13 cellular contexts compared by ENCODE assay signal in genomic region chr1:119873166-119874025, GRCh38. TPM values are rescaled to one million over a fixed set of nuclear protein-coding genes. Genes with fewer than 3 reads are reported as not detected.
DNase-seq lines count a peak whose midpoint lies in the region; ATAC-seq and TF ChIP-seq lines count a peak whose summit lies in the region.
"Had no signal": no experiment of that assay in that cellular context is flagged by ENCODE, and none has a peak within 500 bp of the region (broad histone marks: within the 10 kb centered on the region; RNA-seq: fewer than 3 reads in every experiment).

No MANE protein-coding gene starts in this region.

- no peak overlapping the region for H3K4me3 ChIP-seq in NB4 (ENCODE audit: low read depth, low read length)
- H3K4me3 ChIP-seq in osteoblast (ENCODE audit: insufficient read depth, low read length), result no peak overlapping the region
- H3K4me3 ChIP-seq: ovary had no signal

- ATAC-seq in HG02885 (IDR thresholded peaks at IDR 0.05; ENCODE audit: poor library complexity, unreplicated experiment), result no peak

- DNase-seq in GDM1 (lab: John Stamatoyannopoulos, UW), result peak; percentile 1
- peak; percentile 76 for DNase-seq in NB4 (ENCODE audit: low read depth)
- peak; percentile 51 to 57 for DNase-seq in erythroblast (lab: John Stamatoyannopoulos, UW)
- DNase-seq in osteoblast (ENCODE audit: insufficient read length, low spot score, missing footprints), result no peak
- DNase-seq in SW480 (ENCODE audit: low spot score), result no peak
- DNase-seq in NCI-H1436 (lab: John Stamatoyannopoulos, UW), result no peak
- DNase-seq in activated CD8-positive, alpha-beta memory T cell treated with anti-CD3 and anti-CD28 coated beads, Interleukin-2, amount 50 U/mL, for 4 hours, result no peak
- DNase-seq: activated CD8-positive, alpha-beta memory T cell treated with anti-CD3 and anti-CD28 coated beads for 24 hours; DND-41; NCI-H2081 treated with DMSO at 0.1 percent for 48 hours; SIG-M5 had no signal

- H4K20me1 ChIP-seq in osteoblast (ENCODE audit: insufficient read depth, low read length), result no peaks in the 10 kb centered on the region

- H3K4me1 ChIP-seq in osteoblast (ENCODE audit: insufficient read depth, low read length), result peaks cover 34% of the 10 kb centered on the region

- no peaks in the 10 kb centered on the region for H3K27me3 ChIP-seq in osteoblast (ENCODE audit: insufficient read depth, low read length)
- H3K27me3 ChIP-seq: ovary had no signal

- no peaks in the 10 kb centered on the region for H3K9me3 ChIP-seq in osteoblast (ENCODE audit: low read depth, low read length)
- H3K9me3 ChIP-seq: ovary had no signal

- no peak for TF ChIP-seq CTCF in NB4 (IDR thresholded peaks at IDR 0.05; ENCODE audit: low read depth, low read length)
- TF ChIP-seq CTCF in osteoblast (IDR thresholded peaks at IDR 0.05; ENCODE audit: extremely low read depth, low read depth, low read length), result no peak

- peak overlapping the region; percentile 44 for H3K4me2 ChIP-seq in osteoblast (ENCODE audit: insufficient read depth, low read length)

- H2AFZ ChIP-seq in osteoblast (ENCODE audit: low read length), result no peak overlapping the region

- no peaks in the 10 kb centered on the region for H3K79me2 ChIP-seq in osteoblast (ENCODE audit: insufficient read depth, low read length)

- no peaks in the 10 kb centered on the region for H3K36me3 ChIP-seq in osteoblast (ENCODE audit: insufficient read depth, low read length)
- H3K36me3 ChIP-seq: ovary had no signal

- TF ChIP-seq POLR2A in NB4 (IDR thresholded peaks at IDR 0.05; ENCODE audit: extremely low read depth, insufficient read length) (no peak), erythroblast (IDR thresholded peaks at IDR 0.05; ENCODE audit: low read length) (no peak)

- H3K27ac ChIP-seq in osteoblast (ENCODE audit: low read depth, low read length), result peak overlapping the region; percentile 45
- H3K27ac ChIP-seq: ovary had no signal

RNA-seq across cellular contexts. Expression of gene ADAM30, which starts 22.9 kb away (rescaled TPM):
- not detected in 2 replicates for total RNA-seq in osteoblast
- total RNA-seq: ovary had no signal

Comparison
In these comparisons a context has a peak if more than half of its experiments do, and no peak if none do; other contexts are left out.
1. DNase-seq: peak in GDM1 (single experiment), NB4 (single experiment) and erythroblast (2 of 2); none in osteoblast (single experiment), SW480 (single experiment), NCI-H1436 (single experiment) and activated CD8-positive, alpha-beta memory T cell treated with anti-CD3 and anti-CD28 coated beads, Interleukin-2, amount 50 U/mL, for 4 hours (single experiment).